ENCODE assay signal across 8 cellular contexts in the genomic region with DNA sequence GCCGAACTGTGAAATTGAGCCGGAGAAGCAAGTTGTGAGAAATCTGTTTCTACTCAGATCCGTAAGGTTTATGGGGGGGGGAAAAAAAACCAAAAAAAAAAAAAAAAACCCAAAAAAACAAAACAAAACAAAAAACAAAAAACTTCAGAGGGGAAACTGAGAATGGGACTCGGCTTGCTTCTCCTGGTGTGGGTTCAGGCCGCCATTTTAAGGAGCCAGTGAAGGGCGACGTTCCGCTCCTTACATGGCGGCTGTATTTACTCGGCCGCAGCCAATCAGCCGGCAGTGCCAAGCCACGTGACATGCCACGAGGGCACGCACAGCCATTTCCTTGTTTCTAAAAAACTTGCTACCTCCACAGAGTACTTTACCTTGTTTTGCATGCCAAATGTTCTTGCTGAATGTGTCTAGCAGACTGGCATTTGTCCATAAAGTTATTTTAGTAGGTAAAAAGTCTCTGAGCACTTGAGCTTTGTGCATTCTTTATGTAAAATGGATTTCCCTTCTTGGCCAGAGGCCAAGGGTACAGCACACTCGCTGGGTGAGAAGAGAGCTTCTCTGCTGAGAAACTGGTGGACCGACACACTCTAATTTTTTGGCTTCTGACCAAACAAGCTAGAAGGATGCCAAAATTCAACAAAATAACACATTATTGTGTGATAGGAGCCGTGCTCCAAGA.
DNase-seq lines count a peak whose midpoint lies in the region; ATAC-seq and TF ChIP-seq lines count a peak whose summit lies in the region.

No MANE protein-coding gene starts in this region.

- peak in 53 of 76 experiments; percentile 13 to 78 (median 55) for DNase-seq in HUDEP-2 (lab: John Stamatoyannopoulos, UW; ENCODE audit: unreplicated experiment in 76 of 76)
- DNase-seq in Right ventricle myocardium superior: peak; percentile 95
- peak; percentile 87 for DNase-seq in renal cortical epithelial cell (ENCODE audit: low read depth)
- no peak for DNase-seq in stimulated activated naive CD4-positive, alpha-beta T cell (lab: John Stamatoyannopoulos, UW)
- DNase-seq in stimulated activated naive CD4-positive, alpha-beta T cell treated with Interleukin-2 at 50 U/mL for 16 hours (lab: John Stamatoyannopoulos, UW): no peak

- TF ChIP-seq CTCF in VCaP (conservative IDR thresholded peaks at IDR 0.05): no peak

- ATAC-seq in Right ventricle myocardium superior (ENCODE audit: poor library complexity): peak; percentile 90
- no peak for ATAC-seq in HG02884 (IDR thresholded peaks at IDR 0.05; ENCODE audit: unreplicated experiment)
- no peak for ATAC-seq in HG03280 (IDR thresholded peaks at IDR 0.05; ENCODE audit: unreplicated experiment)

- intact Hi-C loops in Right ventricle myocardium superior (cut with DNase I): loop anchor here (5.0 kb wide), 1 partner anchor 102 kb away; a partner anchor contains a TSS

- peak overlapping the region; percentile 99 for H3K27ac ChIP-seq in VCaP

Comparison
In these comparisons a context has a peak if more than half of its experiments do, and no peak if none do; other contexts are left out.
1. DNase-seq: peak in HUDEP-2 (53 of 76), Right ventricle myocardium superior (single experiment) and renal cortical epithelial cell (single experiment); none in stimulated activated naive CD4-positive, alpha-beta T cell (0 of 6) and stimulated activated naive CD4-positive, alpha-beta T cell treated with Interleukin-2 at 50 U/mL for 16 hours (single experiment).